ENCODE assay signal across 21 cellular contexts in genomic region chr22:27809700-27810365, GRCh38. TPM values are rescaled to one million over a fixed set of nuclear protein-coding genes. Genes with fewer than 3 reads are reported as not detected.
DNase-seq lines count a peak whose midpoint lies in the region; ATAC-seq, FAIRE-seq and TF ChIP-seq lines count a peak whose summit lies in the region.
"Had no signal": no experiment of that assay in that cellular context is flagged by ENCODE, and none has a peak within 500 bp of the region (broad histone marks: within the 10 kb centered on the region; RNA-seq: fewer than 3 reads in every experiment).

No MANE protein-coding gene starts in this region.

- H3K4me2 ChIP-seq in A549, result no peak overlapping the region

- no peaks in the 10 kb centered on the region for H3K27me3 ChIP-seq in adipocyte (replicated peaks; ENCODE audit: control insufficient read depth, insufficient read depth, low read length)
- H3K27me3 ChIP-seq in ovary, result no peaks in the 10 kb centered on the region

- peak overlapping the region; percentile 58 for H3K9ac ChIP-seq in adipocyte (ENCODE audit: low read length)
- H3K9ac ChIP-seq: parathyroid adenoma had no signal

- intact Hi-C loops in ovary (cut with DNase I), result loop anchor here (5.0 to 10.0 kb wide), 4 partner anchors 135 to 1053 kb away; no protein-coding TSS in a partner anchor
- intact Hi-C loops in activated CD4-positive, alpha-beta memory T cell treated with anti-CD3 and anti-CD28 coated beads for 36 hours (cut with micrococcal nuclease), result loop anchor here (10.0 kb wide), 1 partner anchor 975 kb away; no protein-coding TSS in a partner anchor

- 75% methylated on average over 8 of the region's 9 CpGs for WGBS in A549 (ENCODE audit: missing lambda C conversion rate)
- WGBS in ovary, 3 donors, result 70 to 77% (median 73%) methylated on average over 9 of the region's 9 CpGs

- CTCF ChIA-PET in A549 (lab: Yijun Ruan, JAX), result no interaction called here
- CTCF ChIA-PET in activated CD4-positive, alpha-beta memory T cell treated with anti-CD3 and anti-CD28 coated beads for 36 hours (lab: Charles Lee), result no interaction called here

- TF ChIP-seq EP300 in A549 (IDR thresholded peaks at IDR 0.05), result no peak
- no peak for TF ChIP-seq EP300 in ovary (IDR thresholded peaks at IDR 0.05)

- H3K4me3 Mint-ChIP-seq in HFFc6, result no peak overlapping the region
- no peak overlapping the region for H3K4me3 Mint-ChIP-seq in activated CD4-positive, alpha-beta memory T cell treated with anti-CD3 and anti-CD28 coated beads for 36 hours
- H3K4me3 Mint-ChIP-seq: CD4-positive, alpha-beta memory T cell had no signal

- TF ChIP-seq CTCF in A549 (IDR thresholded peaks at IDR 0.05), result no peak
- TF ChIP-seq CTCF in fibroblast of the aortic adventitia (IDR thresholded peaks at IDR 0.05; ENCODE audit: insufficient read depth, low read length), result no peak
- TF ChIP-seq CTCF in ovary (IDR thresholded peaks at IDR 0.05), result no peak
- no peak for TF ChIP-seq CTCF in HFFc6 (IDR thresholded peaks at IDR 0.05)

- FAIRE-seq in A549 (lab: Jason Lieb, UNC), result no peak

- no peak for TF ChIP-seq RAD21 in A549 (conservative IDR thresholded peaks at IDR 0.05 in 1 of 2, IDR thresholded peaks at IDR 0.05 in 1 of 2)

- H3K9me3 ChIP-seq in A549 (no peaks in the 10 kb centered on the region), adipocyte (ENCODE audit: control insufficient read depth, low read length) (no peaks in the 10 kb centered on the region), ovary (no peaks in the 10 kb centered on the region)
- H3K9me3 ChIP-seq: mucosa of descending colon had no signal

- POLR2A ChIA-PET in A549 (lab: Yijun Ruan, JAX), result no interaction called here
- POLR2A ChIA-PET in activated CD4-positive, alpha-beta memory T cell treated with anti-CD3 and anti-CD28 coated beads for 36 hours (lab: Charles Lee), result no interaction called here

- H3K36me3 Mint-ChIP-seq in HFFc6 (ENCODE audit: low read depth), result no peaks in the 10 kb centered on the region
- no peaks in the 10 kb centered on the region for H3K36me3 Mint-ChIP-seq in activated CD4-positive, alpha-beta memory T cell treated with anti-CD3 and anti-CD28 coated beads for 36 hours
- H3K36me3 Mint-ChIP-seq: CD4-positive, alpha-beta memory T cell had no signal

- no peak for DNase-seq in A549 (ENCODE audit: low read depth in 1 of 2, low spot score in 1 of 2)
- DNase-seq in adipocyte (ENCODE audit: low read depth), result no peak
- DNase-seq in fibroblast of the aortic adventitia (ENCODE audit: low read depth), result peak; percentile 59
- DNase-seq in ovary, result no peak
- no peak for DNase-seq in NK-92 (lab: John Stamatoyannopoulos, UW; ENCODE audit: unreplicated experiment)
- DNase-seq in HFFc6, result no peak
- no peak for DNase-seq in activated CD4-positive, alpha-beta memory T cell treated with anti-CD3 and anti-CD28 coated beads for 36 hours
- DNase-seq: ACHN; activated CD4-positive, CD25-positive, alpha-beta regulatory T cell; activated effector memory CD4-positive, alpha-beta T cell treated with anti-CD3 and anti-CD28 coated beads, Interleukin-2, amount 50 U/mL, for 16 hours; CD4-positive, alpha-beta memory T cell; cortex of kidney; DMS79 treated with DMSO at 0.1 percent for 48 hours; erythroblast; hippocampal formation; Karpas-422; NCI-H1436 treated with DMSO at 0.1 percent for 48 hours; stimulated activated naive CD4-positive, alpha-beta T cell had no signal

- H3K9me3 Mint-ChIP-seq in HFFc6, result no peaks in the 10 kb centered on the region
- H3K9me3 Mint-ChIP-seq in activated CD4-positive, alpha-beta memory T cell treated with anti-CD3 and anti-CD28 coated beads for 36 hours, result no peaks in the 10 kb centered on the region
- H3K9me3 Mint-ChIP-seq: CD4-positive, alpha-beta memory T cell had no signal

- H3K36me3 ChIP-seq in adipocyte (ENCODE audit: control insufficient read depth, insufficient read depth, low read length, severe bottlenecking) (no peaks in the 10 kb centered on the region), ovary (no peaks in the 10 kb centered on the region)

- peaks cover 16% of the 10 kb centered on the region; the same call in 1 of the 2 replicates for H3K4me1 Mint-ChIP-seq in HFFc6 (ENCODE audit: low read depth)
- no peaks in the 10 kb centered on the region for H3K4me1 Mint-ChIP-seq in activated CD4-positive, alpha-beta memory T cell treated with anti-CD3 and anti-CD28 coated beads for 36 hours (ENCODE audit: low read depth)

- H3K27ac ChIP-seq in A549, result no peak overlapping the region
- peak overlapping the region; percentile 62 to 73 for H3K27ac ChIP-seq in ovary
- H3K27ac ChIP-seq: parathyroid adenoma had no signal

- H3K27ac Mint-ChIP-seq in HFFc6, result no peak overlapping the region
- H3K27ac Mint-ChIP-seq in activated CD4-positive, alpha-beta memory T cell treated with anti-CD3 and anti-CD28 coated beads for 36 hours, result no peak overlapping the region

- H3K4me3 ChIP-seq in A549, result no peak overlapping the region
- H3K4me3 ChIP-seq in adipocyte (ENCODE audit: low read length), result peak overlapping the region; percentile 14
- H3K4me3 ChIP-seq in fibroblast of the aortic adventitia (ENCODE audit: low read depth, low read length), result no peak overlapping the region
- no peak overlapping the region for H3K4me3 ChIP-seq in ovary
- H3K4me3 ChIP-seq: mucosa of descending colon had no signal

- ATAC-seq in A549 (no peak), HG02763 (IDR thresholded peaks at IDR 0.05; ENCODE audit: unreplicated experiment) (no peak)

- H3K27me3 Mint-ChIP-seq in HFFc6 (ENCODE audit: insufficient read depth), result peaks cover 29% of the 10 kb centered on the region
- peaks cover 12% of the 10 kb centered on the region for H3K27me3 Mint-ChIP-seq in activated CD4-positive, alpha-beta memory T cell treated with anti-CD3 and anti-CD28 coated beads for 36 hours

- no peaks in the 10 kb centered on the region for H3K4me1 ChIP-seq in A549
- peaks cover 15% of the 10 kb centered on the region for H3K4me1 ChIP-seq in adipocyte (ENCODE audit: control insufficient read depth, insufficient read depth, low read length)
- peaks cover 8% of the 10 kb centered on the region for H3K4me1 ChIP-seq in ovary (ENCODE audit: insufficient read depth)
- H3K4me1 ChIP-seq: parathyroid adenoma had no signal

- TF ChIP-seq POLR2A in A549 (IDR thresholded peaks at IDR 0.05; ENCODE audit: low read length) (no peak), ovary (IDR thresholded peaks at IDR 0.05) (no peak)

TF ChIP-seq in A549, 52 proteins besides CTCF, POLR2A, EP300 and RAD21:
- no peak for TF ChIP-seq NR3C1 (IDR thresholded peaks at IDR 0.05)
- TF ChIP-seq KDM1A (IDR thresholded peaks at IDR 0.05; ENCODE audit: low read depth), result 0 out of 2 replicates have a peak, but pooled peaks have one; percentile 35
TF ChIP-seq in A549: peak in this region for 1.

RNA-seq across cellular contexts. Expression of gene MN1, which starts 8.3 kb away (rescaled TPM):
- polyA plus RNA-seq in A549 (2011; rRNA removed) (0.59 and 1.6 TPM in 2 replicates), A549 (2017; fragmentation: RNase III; extraction: RNeasy Plus Mini Kit Qiagen cat#74134 plus additional on column Dnase treatment) (2.0 to 2.8 TPM (median 2.4 TPM) in 3 replicates), ovary (1 to 10 TPM; 6.7 to 7.7 TPM)
- 2.8 and 3.2 TPM in 2 replicates for polyA plus RNA-seq in A549 (2012; cell fraction: cytosol; rRNA removed)
- polyA plus RNA-seq in A549 (2012; cell fraction: nucleus; rRNA removed), result 2.7 and 3.9 TPM in 2 replicates
- polyA minus RNA-seq in A549 (2011; rRNA and poly(A)+ RNA removed), result 2.1 and 5.3 TPM in 2 replicates
- total RNA-seq in fibroblast of the aortic adventitia (ENCODE audit: low replicate concordance) (27.9 and 55.9 TPM in 2 replicates), ovary (10 to 100 TPM; 10.6 to 33.5 (median 13.9) TPM)
- total RNA-seq in HFFc6 (2021; fragmentation: NEBNext Ultra II Directional; extraction: Animal tissue kit (Norgen Biotek cat#: 25700)), result under 1 TPM; 0.09 to 0.14 (median 0.12) TPM
- under 1 TPM in 1 of 2 experiments, not detected in 1; 0.07 TPM for total RNA-seq in activated CD4-positive, alpha-beta memory T cell treated with anti-CD3 and anti-CD28 coated beads for 36 hours

Comparison
In these comparisons a context has a peak if more than half of its experiments do, and no peak if none do; other contexts are left out.
1. H3K27ac ChIP-seq: peak in ovary (2 of 2); none in A549 (0 of 2).
2. RNA of gene MN1, which starts 8.3 kb away (total RNA-seq): 27.9 to 55.9 TPM in fibroblast of the aortic adventitia and 10.6 to 33.5 TPM in ovary; 0.09 to 0.14 TPM in HFFc6 and 0.07 TPM in activated CD4-positive, alpha-beta memory T cell treated with anti-CD3 and anti-CD28 coated beads for 36 hours; every median in the first group is over 10 times any median in the second.